Comparison of ENCODE assay signal across 8 cellular contexts in genomic region chr10:62242965-62243646, GRCh38. TPM values are rescaled to one million over a fixed set of nuclear protein-coding genes. Genes with fewer than 3 reads are reported as not detected.
DNase-seq lines count a peak whose midpoint lies in the region; ATAC-seq, FAIRE-seq and TF ChIP-seq lines count a peak whose summit lies in the region.
"Not testable (repeated sequence)": the region's sequence is repeated elsewhere in the genome, so short reads cannot be mapped to it uniquely, and the experiment has no call there.

No MANE protein-coding gene starts in this region.

- not testable (repeated sequence) for TF ChIP-seq POLR2A in sigmoid colon (IDR thresholded peaks at IDR 0.05)

- DNase-seq in CD1c-positive myeloid dendritic cell (ENCODE audit: extremely low spot score) (peak; percentile 91), LHCN-M2 (ENCODE audit: low read depth) (peak; percentile 99), bronchial epithelial cell (ENCODE audit: low read depth) (peak; percentile 95), iris pigment epithelial cell (ENCODE audit: low read depth) (peak; percentile 97)
- DNase-seq in T-cell, sigmoid colon: not testable (repeated sequence)

- CTCF ChIA-PET in T-cell (lab: Charles Lee), result interaction anchor here (1.1 to 7.7 kb wide), 4 partner anchors 60 to 345 kb away, joined by 4 to 200 read pairs (median 46); no protein-coding TSS in a partner anchor

- peaks cover 27 to 41% (median 37%) of the 10 kb centered on the region in 3 donors for H3K4me1 Mint-ChIP-seq in T-cell

- not testable (repeated sequence) for H3K9me3 ChIP-seq in sigmoid colon

- intact Hi-C loops in sigmoid colon (cut with DNase I), result loop anchor here (10.0 kb wide), 1 partner anchor 1428 kb away; no protein-coding TSS in a partner anchor

- H3K4me3 Mint-ChIP-seq in T-cell, result peak overlapping the region; percentile 29 to 55 (median 34)

- peak; percentile 68 for ATAC-seq in GM19324 (IDR thresholded peaks at IDR 0.05; ENCODE audit: low FRiP score, unreplicated experiment)
- ATAC-seq in HG02938 (IDR thresholded peaks at IDR 0.05; ENCODE audit: unreplicated experiment), result peak; percentile 86
- ATAC-seq in T-cell (replicated peaks in 1 of 4), result not testable (repeated sequence)

- H3K27ac Mint-ChIP-seq in T-cell, result peak overlapping the region; percentile 80 to 84

- H3K4me1 ChIP-seq in sigmoid colon, result peaks cover 0 to 23% (median 6%) of the 10 kb centered on the region in 4 donors

- not testable (repeated sequence) for TF ChIP-seq EP300 in sigmoid colon (IDR thresholded peaks at IDR 0.05)

- H3K27me3 ChIP-seq in bronchial epithelial cell (ENCODE audit: control insufficient read depth, insufficient read depth, low read length); sigmoid colon: not testable (repeated sequence)

- 68 to 78% methylated on average over 4 of the region's 4 CpGs for WGBS in sigmoid colon, 2 donors

- H3K27me3 Mint-ChIP-seq in T-cell, result not testable (repeated sequence)

- H3K36me3 ChIP-seq in bronchial epithelial cell (ENCODE audit: control insufficient read depth, insufficient read depth, low read length); sigmoid colon: not testable (repeated sequence)

- H3K4me3 ChIP-seq in bronchial epithelial cell (ENCODE audit: low read depth, low read length), result peak overlapping the region; percentile 45
- H3K4me3 ChIP-seq in sigmoid colon, result not testable (repeated sequence)

- not testable (repeated sequence) for TF ChIP-seq CTCF in bronchial epithelial cell (IDR thresholded peaks at IDR 0.05; ENCODE audit: insufficient read depth, low read length, severe bottlenecking); sigmoid colon (IDR thresholded peaks at IDR 0.05)

- not testable (repeated sequence) for H3K36me3 Mint-ChIP-seq in T-cell

- H3K9me3 Mint-ChIP-seq in T-cell, result not testable (repeated sequence)

- FAIRE-seq in bronchial epithelial cell (lab: Jason Lieb, UNC), result not testable (repeated sequence)

- H3K27ac ChIP-seq in sigmoid colon, result peak overlapping the region in 3 of 4 donors; percentile 36 to 55 (median 55)

- POLR2A ChIA-PET in T-cell (lab: Charles Lee), result interaction anchor here in 1 of 2 donors (0.5 kb wide), 1 partner anchor 61 kb away, joined by 3 read pairs; no protein-coding TSS in a partner anchor

RNA-seq across cellular contexts. Expression of gene RTKN2, which starts 25.5 kb away (rescaled TPM):
- total RNA-seq in LHCN-M2 (2014; rRNA removed), result 6.9 and 8.6 TPM in 2 replicates
- 3.4 TPM for polyA plus RNA-seq in LHCN-M2 (2012)
- 10 to 100 TPM in 4 of 5 donors, 1 to 10 TPM in 1; 9.0 to 15.5 (median 12.4) TPM for total RNA-seq in T-cell
- total RNA-seq in bronchial epithelial cell, result 0.79 and 1.7 TPM in 2 replicates
- not detected for total RNA-seq in sigmoid colon
- polyA plus RNA-seq in sigmoid colon, result 1 to 10 TPM in 2 of 3 donors, under 1 TPM in 1; 0.60 to 2.0 (median 1.2) TPM
